In genomic region chr1:208132287-208132882, GRCh38 we compare ENCODE assay signal across 8 cellular contexts.
DNase-seq lines count a peak whose midpoint lies in the region; ATAC-seq and TF ChIP-seq lines count a peak whose summit lies in the region.

No MANE protein-coding gene starts in this region.

- intact Hi-C loops in PC-9 (cut with micrococcal nuclease; ENCODE audit: unreplicated experiment) = loop anchor here (1.0 to 5.0 kb wide), 7 partner anchors 22 to 112 kb away; partner anchors contain the start of gene PLXNA2

- peak; percentile 96 for ATAC-seq in GM21390 (IDR thresholded peaks at IDR 0.05; ENCODE audit: unreplicated experiment)

- BruUV-seq in PC-9 (replicated peaks; lab: Mats Ljungman, UMichigan) = no TSS peak

- no peak overlapping the region for H2AFZ ChIP-seq in PC-9

- H4K20me1 ChIP-seq in PC-9 (ENCODE audit: insufficient read depth) = no peaks in the 10 kb centered on the region

- H3K27me3 ChIP-seq in HUES48 (ENCODE audit: control insufficient read depth, insufficient read depth, low read length) = peaks cover 17% of the 10 kb centered on the region
- no peaks in the 10 kb centered on the region for H3K27me3 ChIP-seq in PC-9 (ENCODE audit: insufficient read depth, low read depth)

- H3K4me3 Mint-ChIP-seq in osteocyte (ENCODE audit: unreplicated experiment) = no peak overlapping the region

- POLR2A ChIA-PET in PC-9 (lab: Charles Lee; ENCODE audit: unreplicated experiment) = interaction anchor here (0.9 kb wide), 1 partner anchor 112 kb away, joined by 4 read pairs; the partner anchor contains the start of gene PLXNA2

- peaks cover 11% of the 10 kb centered on the region; the same call in 1 of the 2 replicates for H3F3A ChIP-seq in PC-9 (ENCODE audit: insufficient read depth, low read depth)

- no peaks in the 10 kb centered on the region for H3K36me3 ChIP-seq in HUES48 (ENCODE audit: control insufficient read depth, insufficient read depth, low read length)
- H3K36me3 ChIP-seq in PC-9 (ENCODE audit: low read depth) = no peaks in the 10 kb centered on the region

- H3K79me2 ChIP-seq in PC-9 (ENCODE audit: low read depth) = no peaks in the 10 kb centered on the region

- H3K4me1 Mint-ChIP-seq in osteocyte (ENCODE audit: unreplicated experiment) = peaks cover 73% of the 10 kb centered on the region

- no peaks in the 10 kb centered on the region for H3K9me3 ChIP-seq in HUES48 (ENCODE audit: control insufficient read depth, insufficient read depth, low read length)
- H3K9me3 ChIP-seq in PC-9 (ENCODE audit: insufficient read depth, low read depth) = no peaks in the 10 kb centered on the region

- peak overlapping the region; percentile 47 for H3K4me3 ChIP-seq in HUES48 (ENCODE audit: low read depth, low read length)
- H3K4me3 ChIP-seq in PC-9 = peak overlapping the region; percentile 9; the same call in 1 of the 2 replicates

- no peaks in the 10 kb centered on the region for H3K9me3 Mint-ChIP-seq in osteocyte (ENCODE audit: unreplicated experiment)

- TF ChIP-seq CTCF in PC-9 (conservative IDR thresholded peaks at IDR 0.05) (peak; percentile 98), osteocyte (IDR thresholded peaks at IDR 0.05) (peak; percentile 91)

- H3K9ac ChIP-seq in HUES48 (ENCODE audit: low read depth, low read length) = no peak overlapping the region

- CTCF ChIA-PET in PC-9 (lab: Charles Lee) = interaction anchor here (0.6 to 1.7 kb wide), 11 partner anchors 18 to 169 kb away, joined by 3 to 16 read pairs (median 4); no protein-coding TSS in a partner anchor

- no peaks in the 10 kb centered on the region for H3K36me3 Mint-ChIP-seq in osteocyte (ENCODE audit: unreplicated experiment)

- H3K4me2 ChIP-seq in PC-9 = peak overlapping the region; percentile 60

- H3K27ac ChIP-seq in HUES48 (ENCODE audit: low read depth, low read length) (peak overlapping the region; percentile 40), PC-9 (peak overlapping the region; percentile 49)

- H3K27me3 Mint-ChIP-seq in osteocyte (ENCODE audit: unreplicated experiment) = no peaks in the 10 kb centered on the region

- DNase-seq in DMS153 treated with DMSO at 0.1 percent for 48 hours (lab: John Stamatoyannopoulos, UW; ENCODE audit: unreplicated experiment) (peak; percentile 47), PC-9 (peak; percentile 75 to 90), germinal center (ENCODE audit: low spot score) (peak; percentile 77), osteocyte (ENCODE audit: extremely low spot score, unreplicated experiment) (peak; percentile 88), occipital lobe (lab: John Stamatoyannopoulos, UW) (no peak)
- peak; percentile 79 for DNase-seq in activated effector memory CD4-positive, alpha-beta T cell treated with anti-CD3 and anti-CD28 coated beads, Interleukin-2, amount 50 U/mL, for 16 hours

- H3K9me2 ChIP-seq in PC-9 (ENCODE audit: insufficient read depth) = no peaks in the 10 kb centered on the region

- H3K27ac Mint-ChIP-seq in osteocyte (ENCODE audit: unreplicated experiment) = no peak overlapping the region

- H3K4me1 ChIP-seq in HUES48 (ENCODE audit: control insufficient read depth, insufficient read depth, low read length) (peaks cover 49% of the 10 kb centered on the region), PC-9 (replicated peaks; ENCODE audit: insufficient read depth) (peaks cover 42% of the 10 kb centered on the region)
